ENCODE assay signal across 27 cellular contexts in the genomic region with DNA sequence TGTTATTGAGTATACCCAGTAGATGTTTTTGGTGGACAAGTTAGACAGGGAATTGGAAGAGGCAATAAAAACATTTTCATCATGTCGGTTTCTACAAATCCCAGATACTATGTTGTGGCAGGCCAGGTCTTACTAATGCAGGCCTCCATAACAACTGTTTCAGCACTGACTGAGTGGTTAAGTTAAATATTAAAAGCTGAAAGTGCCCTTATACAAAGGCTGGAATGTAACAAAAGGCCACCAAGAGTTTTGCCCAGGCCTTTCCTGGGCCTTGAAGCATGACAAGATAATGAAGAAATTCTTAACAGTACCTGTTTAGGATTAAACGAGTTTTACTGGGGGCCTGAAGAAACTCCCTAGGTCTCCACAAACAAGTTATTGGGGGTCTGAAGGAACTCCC.
"Had no signal": no experiment of that assay in that cellular context is flagged by ENCODE, and none has a peak within 500 bp of the region (broad histone marks: within the 10 kb centered on the region; RNA-seq: fewer than 3 reads in every experiment).

No MANE protein-coding gene starts in this region.

- ATAC-seq: activated CD4-positive, CD25-positive, alpha-beta regulatory T cell treated with anti-CD3 and anti-CD28 coated beads, Interleukin-2, amount 50 U/mL, for 24 hours; stimulated activated memory B cell treated with anti-CD40 and anti-IgM and Interleukin-4, amounts not matched to agents 10 μg/mL and 1 μg/mL and 100 μg/mL, for 72 hours; stimulated activated naive CD8-positive, alpha-beta T cell treated with anti-CD3 and anti-CD28 coated beads, Interleukin-15, amount 100 ng/mL, for 72 hours had no signal

- H3K9me3 ChIP-seq: sigmoid colon had no signal

- H3K4me1 ChIP-seq: sigmoid colon had no signal

- H3K27ac Mint-ChIP-seq: activated naive CD8-positive, alpha-beta T cell; dendritic cell treated with granulocyte-macrophage colony-stimulating factor and Interleukin-4, amounts not matched to agents 40 ng/mL and 50 ng/mL, for 4 days; mesothelial cell of epicardium; naive B cell; stimulated activated memory B cell treated with anti-CD40 and anti-IgM and Interleukin-4, amounts not matched to agents 10 μg/mL and 1 μg/mL and 100 μg/mL, for 72 hours; stimulated activated naive CD8-positive, alpha-beta T cell treated with anti-CD3 and anti-CD28 coated beads, Interleukin-15, amount 100 ng/mL, for 72 hours; type B pancreatic cell had no signal

- H3K36me3 ChIP-seq: sigmoid colon, WERI-Rb-1 had no signal

- H3K4me3 ChIP-seq: sigmoid colon had no signal

- DNase-seq: activated CD4-positive, alpha-beta T cell treated with anti-CD3 and anti-CD28 coated beads for 48 hours; activated CD4-positive, alpha-beta T cell treated with anti-CD3 and anti-CD28 coated beads, Interleukin-2, amount 50 U/mL, for 48 hours; activated CD8-positive, alpha-beta memory T cell treated with anti-CD3 and anti-CD28 coated beads for 24 hours; activated effector memory CD4-positive, alpha-beta T cell treated with Interleukin-2 at 50 U/mL for 16 hours; activated naive CD4-positive, alpha-beta T cell treated with Interleukin-2 at 50 U/mL for 16 hours; anterior cingulate cortex; glutamatergic neuron; hippocampal formation; mammary epithelial cell; naive B cell; sigmoid colon; small intestine; stimulated activated CD4-positive, alpha-beta T cell treated with anti-CD3 and anti-CD28 coated beads, Interleukin-1b, Interleukin-23, amount 100 ng/mL, for 48 hours; stimulated activated CD4-positive, alpha-beta T cell treated with anti-CD3 and anti-CD28 coated beads, Interleukin-4, amount 100 ng/mL, for 4 hours; stimulated activated CD8-positive, alpha-beta memory T cell treated with anti-CD3 and anti-CD28 coated beads, Interleukin-4, amount 100 ng/mL, for 48 hours; stimulated activated naive CD8-positive, alpha-beta T cell treated with anti-CD3 and anti-CD28 coated beads, Interleukin-15, amount 100 ng/mL, for 72 hours; substantia nigra; WERI-Rb-1 had no signal

- H3K4me1 Mint-ChIP-seq: central memory CD8-positive, alpha-beta T cell; mesothelial cell of epicardium; neural crest cell; stimulated activated naive CD8-positive, alpha-beta T cell treated with anti-CD3 and anti-CD28 coated beads, Interleukin-15, amount 100 ng/mL, for 72 hours had no signal

- H3K27me3 Mint-ChIP-seq: activated naive CD8-positive, alpha-beta T cell; central memory CD8-positive, alpha-beta T cell; naive B cell; stimulated activated memory B cell treated with anti-CD40 and anti-IgM and Interleukin-4, amounts not matched to agents 10 μg/mL and 1 μg/mL and 100 μg/mL, for 72 hours; stimulated activated naive CD8-positive, alpha-beta T cell treated with anti-CD3 and anti-CD28 coated beads, Interleukin-15, amount 100 ng/mL, for 72 hours; type B pancreatic cell had no signal

- H3K4me3 Mint-ChIP-seq: activated naive CD8-positive, alpha-beta T cell; central memory CD8-positive, alpha-beta T cell; dendritic cell treated with granulocyte-macrophage colony-stimulating factor and Interleukin-4, amounts not matched to agents 40 ng/mL and 50 ng/mL, for 4 days; mesothelial cell of epicardium; naive B cell; neural crest cell; stimulated activated memory B cell treated with anti-CD40 and anti-IgM and Interleukin-4, amounts not matched to agents 10 μg/mL and 1 μg/mL and 100 μg/mL, for 72 hours; stimulated activated naive CD8-positive, alpha-beta T cell treated with anti-CD3 and anti-CD28 coated beads, Interleukin-15, amount 100 ng/mL, for 72 hours; type B pancreatic cell had no signal

- H3K27me3 ChIP-seq: sigmoid colon had no signal

- H3K27ac ChIP-seq: epithelial cell of prostate, sigmoid colon, WERI-Rb-1 had no signal
